20 cellular contexts compared by ENCODE assay signal in genomic region chr2:150759531-150759930, GRCh38.
A peak's percentile ranks its signal among the peaks of the same experiment; 100 is the strongest.
DNase-seq lines count a peak whose midpoint lies in the region; ATAC-seq, FAIRE-seq and TF ChIP-seq lines count a peak whose summit lies in the region.
"Had no signal": no experiment of that assay in that cellular context is flagged by ENCODE, and none has a peak within 500 bp of the region (broad histone marks: within the 10 kb centered on the region; RNA-seq: fewer than 3 reads in every experiment).

No MANE protein-coding gene starts in this region.

- H3K9ac ChIP-seq in GM12878 (ENCODE audit: control insufficient read depth, insufficient read depth, low read length), result no peak overlapping the region
- H3K9ac ChIP-seq: GM23248 had no signal

- no peak for ATAC-seq in GM12878
- ATAC-seq in activated T-helper 17 cell treated with anti-CD3 and anti-CD28 coated beads, Interleukin-2, amount 50 U/mL, for 72 hours (replicated peaks), result no peak
- ATAC-seq: A549, K562 had no signal

- no peaks in the 10 kb centered on the region for H3K79me2 ChIP-seq in GM12878 (ENCODE audit: control insufficient read depth, insufficient read depth, low read length)

- H3K27ac Mint-ChIP-seq in nephron, result peak overlapping the region; percentile 70 to 89 (median 74)
- no peak overlapping the region for H3K27ac Mint-ChIP-seq in activated T-helper 17 cell treated with anti-CD3 and anti-CD28 coated beads, Interleukin-2, amount 50 U/mL, for 72 hours
- H3K27ac Mint-ChIP-seq: CD4-positive, alpha-beta T cell had no signal

- no peak for TF ChIP-seq EP300 in GM12878 (IDR thresholded peaks at IDR 0.05; ENCODE audit: borderline replicate concordance in 1 of 2, control insufficient read depth in 1 of 2, low read depth in 2 of 2, low read length in 2 of 2)

- RAD21 ChIA-PET in GM12878 (lab: Charles Lee; ENCODE audit: unreplicated experiment), result no interaction called here

- POLR2A ChIA-PET in GM12878 (lab: Charles Lee), result interaction anchor here (1.0 kb wide), 1 partner anchor 10 kb away, joined by 3 read pairs; no protein-coding TSS in a partner anchor

- no peak overlapping the region for H3K4me2 ChIP-seq in GM12878 (ENCODE audit: control insufficient read depth, insufficient read depth)
- H3K4me2 ChIP-seq: A549 had no signal

- WGBS in GM12878 (ENCODE audit: insufficient coverage, insufficient replicate concordance, low lambda C conversion rate, missing lambda C conversion rate), result 0% methylated on average over 1 of the region's 1 CpG

- in situ Hi-C loops in GM12878 (cut with MboI), result no loop called here

- H3K4me1 Mint-ChIP-seq in nephron, result peaks cover 28% of the 10 kb centered on the region
- H3K4me1 Mint-ChIP-seq in activated T-helper 17 cell treated with anti-CD3 and anti-CD28 coated beads, Interleukin-2, amount 50 U/mL, for 72 hours, result no peaks in the 10 kb centered on the region

- intact Hi-C loops in GM12878 (cut with micrococcal nuclease; ENCODE audit: unreplicated experiment), result no loop called here

- CTCF ChIA-PET in GM12878 (lab: Yijun Ruan, JAX), result no interaction called here

- no peaks in the 10 kb centered on the region for H3K36me3 Mint-ChIP-seq in nephron (ENCODE audit: low read depth)
- no peaks in the 10 kb centered on the region for H3K36me3 Mint-ChIP-seq in activated T-helper 17 cell treated with anti-CD3 and anti-CD28 coated beads, Interleukin-2, amount 50 U/mL, for 72 hours (ENCODE audit: low read depth)

- peak; percentile 10 for DNase-seq in DMS 273 (lab: John Stamatoyannopoulos, UW; ENCODE audit: unreplicated experiment)
- no peak for DNase-seq in DMS 273 treated with DMSO at 0.1 percent for 48 hours (lab: John Stamatoyannopoulos, UW)
- DNase-seq in NCI-H526 treated with DMSO at 0.1 percent for 48 hours (lab: John Stamatoyannopoulos, UW), result peak; percentile 7
- DNase-seq in GM12878 (ENCODE audit: low read depth, low spot score), result no peak
- no peak for DNase-seq in EL
- DNase-seq in activated T-cell treated with anti-CD3 and anti-CD28 coated beads for 4 hours, result no peak
- DNase-seq: AML-193; Caco-2; CD4-positive, alpha-beta T cell; DMS79 treated with DMSO at 0.1 percent for 48 hours; GM23248 had no signal

- FAIRE-seq in GM12878 (lab: Jason Lieb, UNC), result peak; percentile 38
- FAIRE-seq: A549, GM12892, GM18507, H54, K562 had no signal

- no peak for TF ChIP-seq POLR2A in GM12878 (IDR thresholded peaks at IDR 0.05; ENCODE audit: low read depth, low read length)

- no peak overlapping the region for H2AFZ ChIP-seq in GM12878 (ENCODE audit: control insufficient read depth, low read depth, low read length)
- H2AFZ ChIP-seq: GM23248 had no signal

- no peaks in the 10 kb centered on the region for H3K9me3 Mint-ChIP-seq in nephron
- no peaks in the 10 kb centered on the region for H3K9me3 Mint-ChIP-seq in activated T-helper 17 cell treated with anti-CD3 and anti-CD28 coated beads, Interleukin-2, amount 50 U/mL, for 72 hours
- H3K9me3 Mint-ChIP-seq: CD4-positive, alpha-beta T cell had no signal

- SMC1A ChIA-PET in GM12878 (lab: Charles Lee; ENCODE audit: uncharacterized antibody, unreplicated experiment), result interaction anchor here (0.6 kb wide), 1 partner anchor 12 kb away, joined by 3 read pairs; no protein-coding TSS in a partner anchor

- H3K27ac ChIP-seq in GM12878 (ENCODE audit: control insufficient read depth, insufficient read depth), result no peak overlapping the region
- H3K27ac ChIP-seq: 22Rv1, A549, C4-2B, GM23248 had no signal

- no peaks in the 10 kb centered on the region for H3K27me3 ChIP-seq in GM12878 (replicated peaks in 1 of 2; ENCODE audit: control insufficient read depth in 2 of 2, insufficient read depth in 2 of 2, low read length in 1 of 2)

- TF ChIP-seq CTCF in GM12878 (IDR thresholded peaks at IDR 0.05 in 2 of 3, conservative IDR thresholded peaks at IDR 0.05 in 1 of 3; ENCODE audit: control insufficient read depth in 2 of 3, extremely low read depth in 1 of 3, insufficient read depth in 1 of 3, low read depth in 3 of 3, low read length in 3 of 3) (no peak), nephron (IDR thresholded peaks at IDR 0.05; ENCODE audit: unreplicated experiment in 3 of 3) (no peak)

- no peaks in the 10 kb centered on the region for H3K36me3 ChIP-seq in GM12878 (ENCODE audit: control insufficient read depth in 2 of 2, insufficient read depth in 2 of 2, low read length in 1 of 2)

- H3K4me3 ChIP-seq in GM12878, result no peak overlapping the region
- H3K4me3 ChIP-seq: A549, GM23248, K562 had no signal

- no peak for TF ChIP-seq RAD21 in GM12878 (IDR thresholded peaks at IDR 0.05; ENCODE audit: insufficient read depth, low read depth, low read length)

- no peaks in the 10 kb centered on the region for H3K27me3 Mint-ChIP-seq in nephron (ENCODE audit: low read depth)
- no peaks in the 10 kb centered on the region for H3K27me3 Mint-ChIP-seq in activated T-helper 17 cell treated with anti-CD3 and anti-CD28 coated beads, Interleukin-2, amount 50 U/mL, for 72 hours
- H3K27me3 Mint-ChIP-seq: CD4-positive, alpha-beta T cell had no signal

- no peaks in the 10 kb centered on the region for H4K20me1 ChIP-seq in GM12878 (ENCODE audit: control insufficient read depth, insufficient read depth)

- no peaks in the 10 kb centered on the region for H3K9me3 ChIP-seq in GM12878 (replicated peaks; ENCODE audit: control insufficient read depth, insufficient read depth, low read length)
- H3K9me3 ChIP-seq: A549, Caco-2 had no signal

- H3K4me1 ChIP-seq in GM12878 (ENCODE audit: control insufficient read depth, insufficient read depth, low read length), result no peaks in the 10 kb centered on the region
- H3K4me1 ChIP-seq: A549, Caco-2 had no signal

- no peak overlapping the region for H3K4me3 Mint-ChIP-seq in nephron
- no peak overlapping the region for H3K4me3 Mint-ChIP-seq in activated T-helper 17 cell treated with anti-CD3 and anti-CD28 coated beads, Interleukin-2, amount 50 U/mL, for 72 hours
- H3K4me3 Mint-ChIP-seq: CD4-positive, alpha-beta T cell had no signal

- BruUV-seq in GM12878 (replicated peaks; lab: Mats Ljungman, UMichigan), result no TSS peak

TF ChIP-seq in GM12878, 131 proteins besides CTCF, POLR2A, EP300 and RAD21:
- TF ChIP-seq KDM1A (IDR thresholded peaks at IDR 0.05; ENCODE audit: borderline replicate concordance) (no peak), IKZF1 (conservative IDR thresholded peaks at IDR 0.05) (no peak), TARDBP (IDR thresholded peaks at IDR 0.05; ENCODE audit: borderline replicate concordance) (no peak), ZNF622 (IDR thresholded peaks at IDR 0.05) (no peak), DPF2 (IDR thresholded peaks at IDR 0.05) (no peak), RFX5 (IDR thresholded peaks at IDR 0.05; ENCODE audit: low read depth, low read length) (no peak), POU2F2 (IDR thresholded peaks at IDR 0.05; ENCODE audit: borderline replicate concordance, low read depth, low read length) (no peak), POLR2AphosphoS2 (IDR thresholded peaks at IDR 0.05; ENCODE audit: low read depth, low read length) (no peak), SREBF1 (IDR thresholded peaks at IDR 0.05; ENCODE audit: low read length) (no peak), NFIC (IDR thresholded peaks at IDR 0.05; ENCODE audit: low read depth, low read length) (no peak), KAT2A (conservative IDR thresholded peaks at IDR 0.05; ENCODE audit: control insufficient read depth, low read depth, low read length) (no peak)
- TF ChIP-seq, protein P1, sequence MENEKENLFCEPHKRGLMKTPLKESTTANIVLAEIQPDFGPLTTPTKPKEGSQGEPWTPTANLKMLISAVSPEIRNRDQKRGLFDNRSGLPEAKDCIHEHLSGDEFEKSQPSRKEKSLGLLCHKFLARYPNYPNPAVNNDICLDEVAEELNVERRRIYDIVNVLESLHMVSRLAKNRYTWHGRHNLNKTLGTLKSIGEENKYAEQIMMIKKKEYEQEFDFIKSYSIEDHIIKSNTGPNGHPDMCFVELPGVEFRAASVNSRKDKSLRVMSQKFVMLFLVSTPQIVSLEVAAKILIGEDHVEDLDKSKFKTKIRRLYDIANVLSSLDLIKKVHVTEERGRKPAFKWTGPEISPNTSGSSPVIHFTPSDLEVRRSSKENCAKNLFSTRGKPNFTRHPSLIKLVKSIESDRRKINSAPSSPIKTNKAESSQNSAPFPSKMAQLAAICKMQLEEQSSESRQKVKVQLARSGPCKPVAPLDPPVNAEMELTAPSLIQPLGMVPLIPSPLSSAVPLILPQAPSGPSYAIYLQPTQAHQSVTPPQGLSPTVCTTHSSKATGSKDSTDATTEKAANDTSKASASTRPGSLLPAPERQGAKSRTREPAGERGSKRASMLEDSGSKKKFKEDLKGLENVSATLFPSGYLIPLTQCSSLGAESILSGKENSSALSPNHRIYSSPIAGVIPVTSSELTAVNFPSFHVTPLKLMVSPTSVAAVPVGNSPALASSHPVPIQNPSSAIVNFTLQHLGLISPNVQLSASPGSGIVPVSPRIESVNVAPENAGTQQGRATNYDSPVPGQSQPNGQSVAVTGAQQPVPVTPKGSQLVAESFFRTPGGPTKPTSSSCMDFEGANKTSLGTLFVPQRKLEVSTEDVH (IDR thresholded peaks at IDR 0.05; ENCODE audit: low read depth, partially characterized antibody), result no peak
- TF ChIP-seq, protein P2, sequence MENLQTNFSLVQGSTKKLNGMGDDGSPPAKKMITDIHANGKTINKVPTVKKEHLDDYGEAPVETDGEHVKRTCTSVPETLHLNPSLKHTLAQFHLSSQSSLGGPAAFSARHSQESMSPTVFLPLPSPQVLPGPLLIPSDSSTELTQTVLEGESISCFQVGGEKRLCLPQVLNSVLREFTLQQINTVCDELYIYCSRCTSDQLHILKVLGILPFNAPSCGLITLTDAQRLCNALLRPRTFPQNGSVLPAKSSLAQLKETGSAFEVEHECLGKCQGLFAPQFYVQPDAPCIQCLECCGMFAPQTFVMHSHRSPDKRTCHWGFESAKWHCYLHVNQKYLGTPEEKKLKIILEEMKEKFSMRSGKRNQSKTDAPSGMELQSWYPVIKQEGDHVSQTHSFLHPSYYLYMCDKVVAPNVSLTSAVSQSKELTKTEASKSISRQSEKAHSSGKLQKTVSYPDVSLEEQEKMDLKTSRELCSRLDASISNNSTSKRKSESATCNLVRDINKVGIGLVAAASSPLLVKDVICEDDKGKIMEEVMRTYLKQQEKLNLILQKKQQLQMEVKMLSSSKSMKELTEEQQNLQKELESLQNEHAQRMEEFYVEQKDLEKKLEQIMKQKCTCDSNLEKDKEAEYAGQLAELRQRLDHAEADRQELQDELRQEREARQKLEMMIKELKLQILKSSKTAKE (IDR thresholded peaks at IDR 0.05; ENCODE audit: low read depth, poor library complexity, severe bottlenecking), result no peak

Comparison
In these comparisons a context has a peak if more than half of its experiments do, and no peak if none do; other contexts are left out.
1. DNase-seq: peak in DMS 273 (single experiment) and NCI-H526 treated with DMSO at 0.1 percent for 48 hours (single experiment); none in DMS 273 treated with DMSO at 0.1 percent for 48 hours (single experiment), GM12878 (single experiment), EL (single experiment) and activated T-cell treated with anti-CD3 and anti-CD28 coated beads for 4 hours (single experiment).